In genomic region chr20:58407201-58407873, GRCh38 we compare ENCODE assay signal across 1 cellular context.
A peak's percentile ranks its signal among the peaks of the same experiment; 100 is the strongest.
TF ChIP-seq lines count a peak whose summit lies in the region.

No MANE protein-coding gene starts in this region.

TF ChIP-seq in K562, 482 proteins besides CTCF, POLR2A, EP300 and RAD21 (continued from another document and continues in another):
- TF ChIP-seq, protein P1, sequence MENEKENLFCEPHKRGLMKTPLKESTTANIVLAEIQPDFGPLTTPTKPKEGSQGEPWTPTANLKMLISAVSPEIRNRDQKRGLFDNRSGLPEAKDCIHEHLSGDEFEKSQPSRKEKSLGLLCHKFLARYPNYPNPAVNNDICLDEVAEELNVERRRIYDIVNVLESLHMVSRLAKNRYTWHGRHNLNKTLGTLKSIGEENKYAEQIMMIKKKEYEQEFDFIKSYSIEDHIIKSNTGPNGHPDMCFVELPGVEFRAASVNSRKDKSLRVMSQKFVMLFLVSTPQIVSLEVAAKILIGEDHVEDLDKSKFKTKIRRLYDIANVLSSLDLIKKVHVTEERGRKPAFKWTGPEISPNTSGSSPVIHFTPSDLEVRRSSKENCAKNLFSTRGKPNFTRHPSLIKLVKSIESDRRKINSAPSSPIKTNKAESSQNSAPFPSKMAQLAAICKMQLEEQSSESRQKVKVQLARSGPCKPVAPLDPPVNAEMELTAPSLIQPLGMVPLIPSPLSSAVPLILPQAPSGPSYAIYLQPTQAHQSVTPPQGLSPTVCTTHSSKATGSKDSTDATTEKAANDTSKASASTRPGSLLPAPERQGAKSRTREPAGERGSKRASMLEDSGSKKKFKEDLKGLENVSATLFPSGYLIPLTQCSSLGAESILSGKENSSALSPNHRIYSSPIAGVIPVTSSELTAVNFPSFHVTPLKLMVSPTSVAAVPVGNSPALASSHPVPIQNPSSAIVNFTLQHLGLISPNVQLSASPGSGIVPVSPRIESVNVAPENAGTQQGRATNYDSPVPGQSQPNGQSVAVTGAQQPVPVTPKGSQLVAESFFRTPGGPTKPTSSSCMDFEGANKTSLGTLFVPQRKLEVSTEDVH (IDR thresholded peaks at IDR 0.05; ENCODE audit: low read depth, partially characterized antibody), result no peak
- no peak for TF ChIP-seq FUS (optimal IDR thresholded peaks at IDR 0.05; ENCODE audit: low read depth, low read length)
- no peak for TF ChIP-seq ZNF12 (CRISPR knock-in tag; IDR thresholded peaks at IDR 0.05)
- peak; percentile 3; the same call in 1 of the 2 replicates for TF ChIP-seq NR2C1 (IDR thresholded peaks at IDR 0.05)
- no peak for TF ChIP-seq NR2C1 (tag; IDR thresholded peaks at IDR 0.05)
- TF ChIP-seq ZNF766 (CRISPR knock-in tag; conservative IDR thresholded peaks at IDR 0.05), result no peak
- TF ChIP-seq CBFA2T2 (conservative IDR thresholded peaks at IDR 0.05), result no peak
- TF ChIP-seq TBP (optimal IDR thresholded peaks at IDR 0.05; ENCODE audit: low read depth, low read length), result no peak
- no peak for TF ChIP-seq RBM14 (IDR thresholded peaks at IDR 0.05; ENCODE audit: borderline replicate concordance, insufficient read depth, low read depth, low read length)
- TF ChIP-seq ATF1 (CRISPR knock-in tag; IDR thresholded peaks at IDR 0.05), result no peak
- TF ChIP-seq ATF1 (tag; IDR thresholded peaks at IDR 0.05), result no peak
- no peak for TF ChIP-seq DLX4 (CRISPR knock-in tag; IDR thresholded peaks at IDR 0.05)
- no peak for TF ChIP-seq RBM39 (optimal IDR thresholded peaks at IDR 0.05; ENCODE audit: low read depth, low read length)
- TF ChIP-seq PHF8 (IDR thresholded peaks at IDR 0.05; ENCODE audit: borderline replicate concordance, low read length), result no peak
- no peak for TF ChIP-seq BCLAF1 (IDR thresholded peaks at IDR 0.05; ENCODE audit: borderline replicate concordance in 1 of 2, control insufficient read depth in 1 of 2, low read depth in 2 of 2, low read length in 1 of 2)
- TF ChIP-seq ZNF589 (CRISPR knock-in tag; IDR thresholded peaks at IDR 0.05; ENCODE audit: low read depth), result no peak
- peak in 1 of 3 experiments; percentile 83; a peak in 2 of 6 replicates for TF ChIP-seq ZBTB11 (CRISPR knock-in tag; IDR thresholded peaks at IDR 0.05)
- TF ChIP-seq MIER1 (IDR thresholded peaks at IDR 0.05; ENCODE audit: low read depth), result no peak
- TF ChIP-seq ZNF253 (CRISPR knock-in tag; conservative IDR thresholded peaks at IDR 0.05), result no peak
- TF ChIP-seq ZNF407 (IDR thresholded peaks at IDR 0.05; ENCODE audit: low read depth), result no peak
- TF ChIP-seq, protein P2, sequence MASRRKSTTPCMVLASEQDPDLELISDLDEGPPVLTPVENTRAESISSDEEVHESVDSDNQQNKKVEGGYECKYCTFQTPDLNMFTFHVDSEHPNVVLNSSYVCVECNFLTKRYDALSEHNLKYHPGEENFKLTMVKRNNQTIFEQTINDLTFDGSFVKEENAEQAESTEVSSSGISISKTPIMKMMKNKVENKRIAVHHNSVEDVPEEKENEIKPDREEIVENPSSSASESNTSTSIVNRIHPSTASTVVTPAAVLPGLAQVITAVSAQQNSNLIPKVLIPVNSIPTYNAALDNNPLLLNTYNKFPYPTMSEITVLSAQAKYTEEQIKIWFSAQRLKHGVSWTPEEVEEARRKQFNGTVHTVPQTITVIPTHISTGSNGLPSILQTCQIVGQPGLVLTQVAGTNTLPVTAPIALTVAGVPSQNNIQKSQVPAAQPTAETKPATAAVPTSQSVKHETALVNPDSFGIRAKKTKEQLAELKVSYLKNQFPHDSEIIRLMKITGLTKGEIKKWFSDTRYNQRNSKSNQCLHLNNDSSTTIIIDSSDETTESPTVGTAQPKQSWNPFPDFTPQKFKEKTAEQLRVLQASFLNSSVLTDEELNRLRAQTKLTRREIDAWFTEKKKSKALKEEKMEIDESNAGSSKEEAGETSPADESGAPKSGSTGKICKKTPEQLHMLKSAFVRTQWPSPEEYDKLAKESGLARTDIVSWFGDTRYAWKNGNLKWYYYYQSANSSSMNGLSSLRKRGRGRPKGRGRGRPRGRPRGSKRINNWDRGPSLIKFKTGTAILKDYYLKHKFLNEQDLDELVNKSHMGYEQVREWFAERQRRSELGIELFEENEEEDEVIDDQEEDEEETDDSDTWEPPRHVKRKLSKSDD (conservative IDR thresholded peaks at IDR 0.05; ENCODE audit: low read length), result no peak
- TF ChIP-seq CREB3L1 (IDR thresholded peaks at IDR 0.05; ENCODE audit: borderline replicate concordance, low read depth), result no peak
- TF ChIP-seq ZNF239 (CRISPR knock-in tag; IDR thresholded peaks at IDR 0.05), result no peak
- no peak for TF ChIP-seq HDAC6 (IDR thresholded peaks at IDR 0.05; ENCODE audit: low read depth, low read length)
- no peak for TF ChIP-seq ETV1 (tag; conservative IDR thresholded peaks at IDR 0.05; ENCODE audit: low read depth)
- TF ChIP-seq ZNF561 (CRISPR knock-in tag; conservative IDR thresholded peaks at IDR 0.05), result no peak
- TF ChIP-seq C11orf30 (IDR thresholded peaks at IDR 0.05; ENCODE audit: low read depth), result peak; percentile 91
- TF ChIP-seq ERF (CRISPR knock-in tag; IDR thresholded peaks at IDR 0.05), result no peak
- no peak for TF ChIP-seq NUFIP1 (IDR thresholded peaks at IDR 0.05; ENCODE audit: partially characterized antibody)
- TF ChIP-seq NCOA2 (IDR thresholded peaks at IDR 0.05; ENCODE audit: partially characterized antibody in 2 of 2), result no peak
- no peak for TF ChIP-seq ELF4 (CRISPR knock-in tag; IDR thresholded peaks at IDR 0.05)
- TF ChIP-seq, protein P3, sequence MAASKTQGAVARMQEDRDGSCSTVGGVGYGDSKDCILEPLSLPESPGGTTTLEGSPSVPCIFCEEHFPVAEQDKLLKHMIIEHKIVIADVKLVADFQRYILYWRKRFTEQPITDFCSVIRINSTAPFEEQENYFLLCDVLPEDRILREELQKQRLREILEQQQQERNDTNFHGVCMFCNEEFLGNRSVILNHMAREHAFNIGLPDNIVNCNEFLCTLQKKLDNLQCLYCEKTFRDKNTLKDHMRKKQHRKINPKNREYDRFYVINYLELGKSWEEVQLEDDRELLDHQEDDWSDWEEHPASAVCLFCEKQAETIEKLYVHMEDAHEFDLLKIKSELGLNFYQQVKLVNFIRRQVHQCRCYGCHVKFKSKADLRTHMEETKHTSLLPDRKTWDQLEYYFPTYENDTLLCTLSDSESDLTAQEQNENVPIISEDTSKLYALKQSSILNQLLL (CRISPR knock-in tag; IDR thresholded peaks at IDR 0.05; ENCODE audit: borderline replicate concordance), result no peak
